Comparison of ENCODE assay signal across 8 cellular contexts in the genomic region with DNA sequence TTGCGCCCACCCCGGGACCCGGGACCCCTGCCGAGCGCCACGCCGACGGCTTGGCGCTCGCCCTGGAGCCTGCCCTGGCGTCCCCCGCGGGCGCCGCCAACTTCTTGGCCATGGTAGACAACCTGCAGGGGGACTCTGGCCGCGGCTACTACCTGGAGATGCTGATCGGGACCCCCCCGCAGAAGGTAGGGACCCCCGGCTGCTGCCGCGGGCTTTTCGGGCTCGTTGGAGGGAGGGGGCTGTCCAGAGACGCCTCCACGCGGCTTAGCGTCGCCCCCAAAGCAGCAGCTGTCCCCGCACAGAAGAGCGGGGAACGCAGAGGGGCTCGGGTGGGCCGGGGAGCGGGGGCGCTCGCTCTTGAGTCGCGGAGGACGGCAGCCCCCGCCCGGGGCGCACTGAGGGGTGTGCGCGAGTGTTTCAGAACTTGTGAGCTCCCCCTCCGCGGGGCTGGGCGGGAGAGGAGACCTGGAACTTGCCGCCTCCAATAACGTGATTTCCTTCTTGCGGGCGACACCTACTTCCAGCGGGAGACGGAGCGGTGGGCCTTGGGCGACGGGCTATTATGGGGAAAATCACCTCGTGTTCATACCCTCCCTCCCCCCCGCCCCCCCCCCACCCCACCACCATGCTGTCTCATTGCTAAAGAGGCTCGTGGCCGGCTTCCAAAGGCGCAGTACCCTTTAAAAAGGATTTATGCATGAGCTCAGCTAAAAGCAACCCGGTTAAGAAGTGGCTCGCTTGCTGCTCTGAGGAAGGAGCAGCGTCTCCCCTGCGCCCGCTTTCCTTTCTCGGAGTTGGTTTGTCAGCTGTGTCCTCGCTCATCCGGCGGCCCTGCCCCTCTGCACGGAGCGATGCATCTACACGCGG. TPM values are rescaled to one million over a fixed set of nuclear protein-coding genes. Genes with fewer than 3 reads are reported as not detected.
DNase-seq lines count a peak whose midpoint lies in the region; ATAC-seq and TF ChIP-seq lines count a peak whose summit lies in the region.

No MANE protein-coding gene starts in this region.

- H3K27ac Mint-ChIP-seq in Caco-2 (ENCODE audit: unreplicated experiment) (no peak overlapping the region), nephron progenitor cell (no peak overlapping the region)
- no peak overlapping the region for H3K27ac Mint-ChIP-seq in activated CD8-positive, alpha-beta T cell treated with anti-CD3 and anti-CD28 coated beads for 36 hours

- H3K27me3 Mint-ChIP-seq in Caco-2 (ENCODE audit: insufficient read depth, unreplicated experiment): peaks cover 5% of the 10 kb centered on the region
- H3K27me3 Mint-ChIP-seq in activated CD8-positive, alpha-beta T cell treated with anti-CD3 and anti-CD28 coated beads for 36 hours: peaks cover 41% of the 10 kb centered on the region
- peaks cover 59% of the 10 kb centered on the region for H3K27me3 Mint-ChIP-seq in nephron progenitor cell (ENCODE audit: low read depth, poor library complexity)

- no TSS peak for BruUV-seq in Caco-2 (replicated peaks; lab: Mats Ljungman, UMichigan)

- CTCF ChIA-PET in Caco-2 (lab: Charles Lee): interaction anchor here (0.6 to 0.8 kb wide), 2 partner anchors 43 to 207 kb away, joined by 4 to 10 read pairs; no protein-coding TSS in a partner anchor
- CTCF ChIA-PET in activated CD8-positive, alpha-beta T cell treated with anti-CD3 and anti-CD28 coated beads for 36 hours (lab: Charles Lee): interaction anchor here (1.6 kb wide), 1 partner anchor 19 kb away, joined by 3 read pairs; no protein-coding TSS in a partner anchor

- H3K4me1 ChIP-seq in Caco-2: no peaks in the 10 kb centered on the region

- intact Hi-C loops in Caco-2 (cut with micrococcal nuclease; ENCODE audit: unreplicated experiment): no loop called here
- intact Hi-C loops in activated CD8-positive, alpha-beta T cell treated with anti-CD3 and anti-CD28 coated beads for 36 hours (cut with micrococcal nuclease): no loop called here

- no peak for ATAC-seq in activated CD8-positive, alpha-beta T cell treated with anti-CD3 and anti-CD28 coated beads for 36 hours
- ATAC-seq in GM21367 (IDR thresholded peaks at IDR 0.05; ENCODE audit: unreplicated experiment) (no peak), GM21619 (IDR thresholded peaks at IDR 0.05; ENCODE audit: unreplicated experiment) (no peak)

- no peaks in the 10 kb centered on the region for H3K9me3 ChIP-seq in Caco-2

- H3K9me3 Mint-ChIP-seq in Caco-2 (ENCODE audit: unreplicated experiment) (no peaks in the 10 kb centered on the region), nephron progenitor cell (no peaks in the 10 kb centered on the region)
- no peaks in the 10 kb centered on the region for H3K9me3 Mint-ChIP-seq in activated CD8-positive, alpha-beta T cell treated with anti-CD3 and anti-CD28 coated beads for 36 hours

- no peaks in the 10 kb centered on the region for H3K27me3 ChIP-seq in Caco-2 (replicated peaks; ENCODE audit: control insufficient read depth, insufficient read depth, low read length)

- peak overlapping the region; percentile 81 for H3K4me3 Mint-ChIP-seq in Caco-2 (ENCODE audit: unreplicated experiment)
- peak overlapping the region; percentile 64 for H3K4me3 Mint-ChIP-seq in activated CD8-positive, alpha-beta T cell treated with anti-CD3 and anti-CD28 coated beads for 36 hours
- peak overlapping the region; percentile 86 for H3K4me3 Mint-ChIP-seq in nephron progenitor cell

- H3K36me3 Mint-ChIP-seq in Caco-2 (ENCODE audit: insufficient read depth, unreplicated experiment) (no peaks in the 10 kb centered on the region), nephron progenitor cell (ENCODE audit: low read depth) (no peaks in the 10 kb centered on the region)
- no peaks in the 10 kb centered on the region for H3K36me3 Mint-ChIP-seq in activated CD8-positive, alpha-beta T cell treated with anti-CD3 and anti-CD28 coated beads for 36 hours (ENCODE audit: low read depth)

- POLR2A ChIA-PET in Caco-2 (lab: Charles Lee): interaction anchor here (0.5 to 0.6 kb wide), 2 partner anchors 70 to 154 kb away, joined by 5 read pairs; no protein-coding TSS in a partner anchor
- POLR2A ChIA-PET in activated CD8-positive, alpha-beta T cell treated with anti-CD3 and anti-CD28 coated beads for 36 hours (lab: Charles Lee): interaction anchor here (0.7 kb wide), 1 partner anchor 201 kb away, joined by 4 read pairs; no protein-coding TSS in a partner anchor

- DNase-seq in Caco-2: peak in 1 of 2 experiments; percentile 24
- DNase-seq in Jurkat, Clone E6-1 (ENCODE audit: low read depth, low spot score): peak; percentile 26
- peak; percentile 33 for DNase-seq in activated CD8-positive, alpha-beta T cell treated with anti-CD3 and anti-CD28 coated beads for 36 hours
- DNase-seq in germinal center (ENCODE audit: low spot score): peak; percentile 10
- DNase-seq in nephron progenitor cell: peak; percentile 59
- no peak for DNase-seq in inferior parietal cortex (ENCODE audit: extremely low spot score)

- TF ChIP-seq CTCF in Caco-2 (IDR thresholded peaks at IDR 0.05; ENCODE audit: insufficient read depth in 1 of 2, low read depth in 1 of 2, low read length in 1 of 2, severe bottlenecking in 1 of 2, unreplicated experiment in 1 of 2) (no peak), nephron progenitor cell (IDR thresholded peaks at IDR 0.05) (no peak)
- no peak for TF ChIP-seq CTCF in activated CD8-positive, alpha-beta T cell treated with anti-CD3 and anti-CD28 coated beads for 36 hours (IDR thresholded peaks at IDR 0.05)

- peak overlapping the region; percentile 51 for H3K4me3 ChIP-seq in Caco-2 (ENCODE audit: low read depth, low read length)
- peak overlapping the region; percentile 52 for H3K4me3 ChIP-seq in Jurkat, Clone E6-1 (ENCODE audit: low read length)

- H3K36me3 ChIP-seq in Caco-2 (ENCODE audit: control insufficient read depth, insufficient read depth, low read length): no peaks in the 10 kb centered on the region

- peaks cover 6% of the 10 kb centered on the region for H3K4me1 Mint-ChIP-seq in Caco-2 (ENCODE audit: low read depth, unreplicated experiment)
- H3K4me1 Mint-ChIP-seq in activated CD8-positive, alpha-beta T cell treated with anti-CD3 and anti-CD28 coated beads for 36 hours (ENCODE audit: low read depth): peaks cover 7% of the 10 kb centered on the region
- peaks cover 41% of the 10 kb centered on the region for H3K4me1 Mint-ChIP-seq in nephron progenitor cell

RNA-seq across cellular contexts. Expression of gene BACE2, which starts 0.7 kb away (rescaled TPM):
- total RNA-seq in Caco-2 (2022): 8.8 and 10.1 TPM in 2 replicates
- 19.1 TPM for polyA plus RNA-seq in Jurkat, Clone E6-1 (2012; ENCODE audit: insufficient read depth, insufficient read length)
- total RNA-seq in activated CD8-positive, alpha-beta T cell treated with anti-CD3 and anti-CD28 coated beads for 36 hours: 1 to 10 TPM; 1.1 to 2.0 TPM
